ENCODE assay signal across 1 cellular context in genomic region chr12:53538209-53538689, GRCh38.
A peak's percentile ranks its signal among the peaks of the same experiment; 100 is the strongest.
TF ChIP-seq lines count a peak whose summit lies in the region.

No MANE protein-coding gene starts in this region.

TF ChIP-seq in HEK293, 187 proteins besides CTCF, POLR2A, EP300 and RAD21 (continued from another document and continues in another):
- TF ChIP-seq HOXA7 (CRISPR knock-in tag; IDR thresholded peaks at IDR 0.05; ENCODE audit: borderline replicate concordance) (no peak), ATF2 (tag by site-specific recombination; IDR thresholded peaks at IDR 0.05; ENCODE audit: low read depth) (peak; percentile 70; the same call in 1 of the 2 replicates), GLI2 (tag by site-specific recombination; IDR thresholded peaks at IDR 0.05; ENCODE audit: borderline replicate concordance, low read depth) (no peak), TRIM28 (IDR thresholded peaks at IDR 0.05; ENCODE audit: borderline replicate concordance, low read length) (no peak), ZNF404 (tag by site-specific recombination; IDR thresholded peaks at IDR 0.05) (no peak), ZNF211 (tag by site-specific recombination; IDR thresholded peaks at IDR 0.05; ENCODE audit: low read depth) (no peak), ZNF366 (tag by site-specific recombination; conservative IDR thresholded peaks at IDR 0.05) (0 out of 2 replicates have a peak, but pooled peaks have one; percentile 35), ZBTB44 (tag by site-specific recombination; IDR thresholded peaks at IDR 0.05) (no peak), ZNF449 (tag by site-specific recombination; IDR thresholded peaks at IDR 0.05) (no peak), ELK4 (IDR thresholded peaks at IDR 0.05; ENCODE audit: borderline replicate concordance, low read depth, low read length) (no peak), KLF16 (tag by site-specific recombination; IDR thresholded peaks at IDR 0.05) (no peak), PRDM1 (tag by site-specific recombination; IDR thresholded peaks at IDR 0.05) (peak; percentile 93), GFI1B (tag by site-specific recombination; IDR thresholded peaks at IDR 0.05) (no peak), ZNF518A (tag by site-specific recombination; conservative IDR thresholded peaks at IDR 0.05; ENCODE audit: low read depth) (0 out of 2 replicates have a peak, but pooled peaks have one; percentile 13), ZNF692 (tag by site-specific recombination; IDR thresholded peaks at IDR 0.05) (0 out of 2 replicates have a peak, but pooled peaks have one; percentile 49), ZNF560 (tag by site-specific recombination; IDR thresholded peaks at IDR 0.05; ENCODE audit: borderline replicate concordance) (no peak), HOXD13 (CRISPR knock-in tag; IDR thresholded peaks at IDR 0.05; ENCODE audit: borderline replicate concordance) (no peak), SP3 (tag by site-specific recombination; IDR thresholded peaks at IDR 0.05) (no peak), PRDM4 (tag by site-specific recombination; IDR thresholded peaks at IDR 0.05) (0 out of 2 replicates have a peak, but pooled peaks have one; percentile 23), ZNF175 (tag by site-specific recombination; IDR thresholded peaks at IDR 0.05) (no peak), ZNF639 (tag by site-specific recombination; IDR thresholded peaks at IDR 0.05) (no peak), FEZF1 (tag by site-specific recombination; IDR thresholded peaks at IDR 0.05) (0 out of 2 replicates have a peak, but pooled peaks have one; percentile 51), BCL11B (tag by site-specific recombination; IDR thresholded peaks at IDR 0.05; ENCODE audit: low read depth) (no peak), ZNF132 (tag by site-specific recombination; IDR thresholded peaks at IDR 0.05; ENCODE audit: borderline replicate concordance) (no peak), ZBTB17 (tag by site-specific recombination; IDR thresholded peaks at IDR 0.05) (peak; percentile 87), ZNF707 (tag by site-specific recombination; IDR thresholded peaks at IDR 0.05) (no peak), ZNF837 (tag by site-specific recombination; IDR thresholded peaks at IDR 0.05) (no peak), PRDM10 (tag by site-specific recombination; IDR thresholded peaks at IDR 0.05) (peak; percentile 27; the same call in 1 of the 2 replicates), ZNF335 (tag by site-specific recombination; conservative IDR thresholded peaks at IDR 0.05) (peak; percentile 35; the same call in 1 of the 2 replicates), ZNF701 (tag by site-specific recombination; IDR thresholded peaks at IDR 0.05) (no peak), ZNF223 (tag by site-specific recombination; IDR thresholded peaks at IDR 0.05) (no peak), ZNF362 (tag by site-specific recombination; IDR thresholded peaks at IDR 0.05) (no peak), ZNF501 (tag by site-specific recombination; IDR thresholded peaks at IDR 0.05) (no peak), ZIC2 (tag by site-specific recombination; IDR thresholded peaks at IDR 0.05) (no peak), ZNF416 (tag by site-specific recombination; IDR thresholded peaks at IDR 0.05) (no peak)
